In the genomic region with DNA sequence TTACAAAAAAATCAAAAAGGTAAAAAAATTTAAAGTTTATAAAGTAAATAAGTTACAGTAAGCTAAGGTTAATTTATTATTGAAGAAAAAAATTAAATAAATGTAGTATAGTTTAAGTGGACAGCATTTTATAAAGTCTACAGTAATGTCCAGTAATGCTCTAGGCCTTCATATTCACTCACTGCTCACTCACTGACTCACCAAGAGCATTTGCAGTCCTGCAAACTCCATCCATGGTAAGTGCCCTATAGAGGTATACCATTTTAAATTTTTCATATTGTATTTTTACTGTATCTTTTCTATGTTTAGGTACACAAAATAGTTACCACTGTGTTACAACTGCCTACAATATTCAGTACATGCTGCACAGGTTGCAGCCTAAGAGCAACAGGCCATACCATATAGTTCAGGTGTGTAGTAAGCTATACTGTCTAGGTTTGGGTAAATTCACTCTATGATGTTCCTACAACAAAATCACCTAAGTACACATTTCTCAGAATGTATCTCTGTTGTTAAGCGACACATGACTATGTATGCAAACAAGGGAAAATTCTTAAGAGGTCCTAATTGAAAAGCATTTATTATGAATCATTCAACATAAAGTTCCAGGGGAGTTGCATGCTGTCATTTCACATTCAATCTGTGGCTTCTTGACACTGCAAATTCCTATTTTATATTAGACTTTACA, we compare ENCODE assay signal across 23 cellular contexts.
DNase-seq lines count a peak whose midpoint lies in the region; ATAC-seq and TF ChIP-seq lines count a peak whose summit lies in the region.
"Had no signal": no experiment of that assay in that cellular context is flagged by ENCODE, and none has a peak within 500 bp of the region (broad histone marks: within the 10 kb centered on the region; RNA-seq: fewer than 3 reads in every experiment).

No MANE protein-coding gene starts in this region.

- whole genome bisulfite sequencing in heart right ventricle, 2 donors = 98 to 100% methylated on average over 1 of the region's 1 CpG

- POLR2A ChIA-PET in Panc1 (lab: Charles Lee) = interaction anchor here (0.6 to 0.9 kb wide), 4 partner anchors 62 to 311 kb away, joined by 3 to 4 read pairs (median 4); no protein-coding TSS in a partner anchor

- intact Hi-C loops in Panc1 (cut with micrococcal nuclease; ENCODE audit: unreplicated experiment) = no loop called here
- intact Hi-C loops in dorsolateral prefrontal cortex (cut with DNase I) = no loop called here
- intact Hi-C loops in heart right ventricle (cut with DNase I) = no loop called here

- H3K36me3 ChIP-seq in Panc1 (ENCODE audit: control insufficient read depth, insufficient read depth, low read length) (no peaks in the 10 kb centered on the region), heart right ventricle (peaks cover 0 to 30% (median 0%) of the 10 kb centered on the region in 9 donors)

- H3K27ac ChIP-seq in Panc1 (ENCODE audit: low read length) (no peak overlapping the region), dorsolateral prefrontal cortex (peak overlapping the region in 34 of 59 donors; percentile 9 to 84 (median 68)), heart right ventricle (no peak overlapping the region)
- H3K27ac ChIP-seq: PC-9 had no signal

- H3K4me1 ChIP-seq in Panc1 (ENCODE audit: control insufficient read depth, insufficient read depth, low read length) (no peaks in the 10 kb centered on the region), heart right ventricle (peaks cover 0 to 19% (median 6%) of the 10 kb centered on the region in 9 donors)

- BruUV-seq in Panc1 (replicated peaks; lab: Mats Ljungman, UMichigan) = no TSS peak

- no peak overlapping the region for H3K4me3 ChIP-seq in Panc1 (ENCODE audit: low read depth in 2 of 2, low read length in 2 of 2)
- H3K4me3 ChIP-seq in dorsolateral prefrontal cortex = peak overlapping the region in 1 of 59 donors; percentile 48
- H3K4me3 ChIP-seq in heart right ventricle = no peak overlapping the region
- H3K4me3 ChIP-seq: PC-9, stomach, tibial nerve had no signal

- TF ChIP-seq CTCF in Panc1 (IDR thresholded peaks at IDR 0.05) (no peak), dorsolateral prefrontal cortex (IDR thresholded peaks at IDR 0.05 in 54 of 56, conservative IDR thresholded peaks at IDR 0.05 in 2 of 56; ENCODE audit: low read depth in 1 of 56, partially characterized antibody in 56 of 56) (no peak), heart right ventricle (IDR thresholded peaks at IDR 0.05) (no peak), GM10266 (IDR thresholded peaks at IDR 0.05; ENCODE audit: control insufficient read depth, insufficient read depth, low read depth, missing control alignments) (no peak)

- H3K27me3 ChIP-seq in Panc1 (ENCODE audit: control insufficient read depth, insufficient read depth, low read length) (no peaks in the 10 kb centered on the region), dorsolateral prefrontal cortex (no peaks in the 10 kb centered on the region), heart right ventricle (no peaks in the 10 kb centered on the region)
- H3K27me3 ChIP-seq: stomach, tibial nerve had no signal

- ATAC-seq in Panc1 (peak; percentile 67; the same call in 1 of the 2 replicates), heart right ventricle (no peak)
- ATAC-seq in stimulated activated naive CD8-positive, alpha-beta T cell treated with anti-CD3 and anti-CD28 coated beads, Interleukin-15, Interleukin-2, amounts not matched to agents 100 U/mL and 50 U/mL, for 24 hours = peak; percentile 51
- ATAC-seq: left lobe of liver had no signal

- CTCF ChIA-PET in Panc1 (lab: Charles Lee) = interaction anchor here (0.7 to 1.1 kb wide), 2 partner anchors 11 to 125 kb away, joined by 3 to 4 read pairs; partner anchors contain the start of gene NME1

- DNase-seq in ELR (ENCODE audit: low read depth) = peak; percentile 39
- no peak for DNase-seq in Panc1 (ENCODE audit: low read depth, low spot score)
- DNase-seq in dorsolateral prefrontal cortex = no peak
- no peak for DNase-seq in stimulated activated naive CD8-positive, alpha-beta T cell treated with anti-CD3 and anti-CD28 coated beads, Interleukin-15, Interleukin-2, amounts not matched to agents 100 U/mL and 50 U/mL, for 24 hours
- no peak for DNase-seq in heart right ventricle
- DNase-seq in stimulated activated naive CD4-positive, alpha-beta T cell (lab: John Stamatoyannopoulos, UW) = no peak
- DNase-seq in GM10266 (ENCODE audit: extremely low spot score) = no peak
- DNase-seq: activated CD4-positive, alpha-beta memory T cell treated with anti-CD3 and anti-CD28 coated beads for 36 hours; activated gamma-delta T cell; C1 segment of cervical spinal cord; Calu3; DMS79 treated with DMSO at 0.1 percent for 48 hours; mesendoderm; NCI-H1694; NCI-H2171 treated with DMSO at 0.1 percent for 48 hours; NCI-H510A treated with DMSO at 0.1 percent for 48 hours; nucleus accumbens; PC-9; SIG-M5; stimulated activated CD4-positive, alpha-beta T cell treated with anti-CD3 and anti-CD28 coated beads, Interleukin-15, amount 100 ng/mL, for 24 hours; stomach had no signal

- H3K9me3 ChIP-seq in Panc1 (ENCODE audit: control insufficient read depth, insufficient read depth, low read depth, low read length) = no peaks in the 10 kb centered on the region
- no peaks in the 10 kb centered on the region for H3K9me3 ChIP-seq in heart right ventricle
- H3K9me3 ChIP-seq: stomach, tibial nerve had no signal

- in situ Hi-C loops in Panc1 (cut with HindIII; ENCODE audit: low pct_unique_long_range_greater_than_20kb, low sequenced_read_pairs) = no loop called here

Comparison
In these comparisons a context has a peak if more than half of its experiments do, and no peak if none do; other contexts are left out.
1. ATAC-seq: peak in Panc1 (single experiment) and stimulated activated naive CD8-positive, alpha-beta T cell treated with anti-CD3 and anti-CD28 coated beads, Interleukin-15, Interleukin-2, amounts not matched to agents 100 U/mL and 50 U/mL, for 24 hours (single experiment); none in heart right ventricle (0 of 8).
2. H3K27ac ChIP-seq: peak in dorsolateral prefrontal cortex (34 of 59); none in Panc1 (single experiment) and heart right ventricle (0 of 10).